17 cellular contexts compared by ENCODE assay signal in the genomic region with DNA sequence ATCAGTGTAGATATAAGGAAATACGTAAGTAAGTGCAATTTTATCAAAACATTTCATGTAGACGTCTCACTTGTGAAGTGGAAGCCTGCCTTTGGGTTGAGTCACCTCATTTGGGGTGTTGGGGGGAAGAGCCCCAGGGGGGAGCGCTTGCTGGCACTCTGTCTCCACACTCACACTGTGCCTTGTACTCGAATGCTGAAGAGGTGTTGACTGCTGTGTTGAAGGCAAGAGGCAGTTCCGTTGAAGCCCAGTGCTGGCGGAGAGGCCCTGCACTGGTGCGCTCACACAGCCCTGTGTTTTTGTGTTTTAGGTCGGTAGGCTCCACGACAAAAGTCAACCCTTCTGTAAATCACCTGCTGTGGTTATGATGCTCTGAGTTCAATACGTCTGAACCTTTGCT.
"Had no signal": no experiment of that assay in that cellular context is flagged by ENCODE, and none has a peak within 500 bp of the region (broad histone marks: within the 10 kb centered on the region; RNA-seq: fewer than 3 reads in every experiment).

No MANE protein-coding gene starts in this region.

- H3K27ac ChIP-seq: epithelial cell of prostate, esophagus muscularis mucosa, gastrocnemius medialis, left ventricle myocardium inferior, lower lobe of right lung, pancreas, testis, tibial nerve had no signal

- ATAC-seq: gastrocnemius medialis; lower lobe of right lung; pancreas; right cardiac atrium; stimulated activated naive B cell treated with anti-CD40 and anti-IgM and Interleukin-4, amounts not matched to agents 10 μg/mL and 1 μg/mL and 100 μg/mL, for 72 hours; stimulated activated naive CD8-positive, alpha-beta T cell treated with anti-CD3 and anti-CD28 coated beads, Interleukin-15, amount 100 ng/mL, for 72 hours had no signal

- DNase-seq: effector memory CD4-positive, alpha-beta T cell; gastrocnemius medialis; left ventricle myocardium inferior; lower lobe of right lung; mesenchymal stem cell; naive B cell; occipital lobe; pancreas; right cardiac atrium; stimulated activated CD4-positive, alpha-beta T cell treated with anti-CD3 and anti-CD28 coated beads, Interleukin-2, amount 100 ng/mL, for 24 hours; stimulated activated CD4-positive, alpha-beta T cell treated with anti-CD3 and anti-CD28 coated beads, Interleukin-4, amount 100 ng/mL, for 4 hours; stimulated activated naive B cell treated with anti-CD40 and anti-IgM and Interleukin-4, amounts not matched to agents 10 μg/mL and 1 μg/mL and 100 μg/mL, for 72 hours; stimulated activated naive CD8-positive, alpha-beta T cell treated with anti-CD3 and anti-CD28 coated beads, Interleukin-15, amount 100 ng/mL, for 72 hours; testis had no signal
